2 cellular contexts compared by ENCODE assay signal in the genomic region with DNA sequence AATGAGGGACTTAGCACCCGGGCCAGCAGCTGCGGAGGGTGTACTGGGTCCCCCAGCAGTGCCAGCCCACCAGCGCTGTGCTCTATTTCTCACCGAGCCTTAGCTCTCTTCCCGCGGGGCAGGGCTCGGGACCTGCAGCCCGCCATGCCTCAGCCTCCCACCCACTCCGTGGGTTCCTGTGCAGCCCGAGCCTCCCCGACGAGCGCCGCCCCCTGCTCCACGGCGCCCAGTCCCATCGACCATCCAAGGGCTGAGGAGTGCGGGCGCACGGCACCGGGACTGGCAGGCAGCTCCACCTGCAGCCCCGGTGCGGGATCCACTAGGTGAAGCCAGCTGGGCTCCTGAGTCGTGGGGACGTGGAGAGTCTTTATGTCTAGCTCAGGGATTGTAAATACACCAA. TPM values are rescaled to one million over a fixed set of nuclear protein-coding genes. Genes with fewer than 3 reads are reported as not detected.
"Had no signal": no experiment of that assay in that cellular context is flagged by ENCODE, and none has a peak within 500 bp of the region (broad histone marks: within the 10 kb centered on the region; RNA-seq: fewer than 3 reads in every experiment).

No MANE protein-coding gene starts in this region.

RNA-seq across cellular contexts. Expression of gene DLL4, which starts 32.6 kb away (rescaled TPM):
- total RNA-seq: GM23248, H7 had no signal
- polyA plus RNA-seq: GM23248 had no signal
